ENCODE assay signal across 8 cellular contexts in genomic region chr16:87518430-87518996, GRCh38. TPM values are rescaled to one million over a fixed set of nuclear protein-coding genes. Genes with fewer than 3 reads are reported as not detected.
DNase-seq lines count a peak whose midpoint lies in the region; ATAC-seq and TF ChIP-seq lines count a peak whose summit lies in the region.
"Not testable (repeated sequence)": the region's sequence is repeated elsewhere in the genome, so short reads cannot be mapped to it uniquely, and the experiment has no call there.

No MANE protein-coding gene starts in this region.

- not testable (repeated sequence) for TF ChIP-seq POLR2A in HCT116 (IDR thresholded peaks at IDR 0.05; ENCODE audit: borderline replicate concordance, extremely low read depth, insufficient read depth, insufficient read length)

- BruUV-seq in HCT116 (replicated peaks; lab: Mats Ljungman, UMichigan), result not testable (repeated sequence)

- peak; percentile 52 for DNase-seq in A172 (ENCODE audit: low spot score)
- not testable (repeated sequence) for DNase-seq in HCT116 (ENCODE audit: low read depth, low spot score)
- peak; percentile 33 for DNase-seq in SW480 (ENCODE audit: low spot score)
- peak; percentile 72 for DNase-seq in fibroblast of villous mesenchyme (ENCODE audit: low read depth)
- DNase-seq in left lobe of liver (ENCODE audit: low spot score), result peak; percentile 75
- DNase-seq in occipital lobe (lab: John Stamatoyannopoulos, UW), result peak; percentile 25

- not testable (repeated sequence) for H3K4me2 ChIP-seq in HCT116 (ENCODE audit: low read length)

- CTCF ChIA-PET in HCT116 (lab: Charles Lee), result not testable (repeated sequence)

- RAD21 ChIA-PET in HCT116 (lab: Charles Lee; ENCODE audit: low non-redundant PET in 1 of 2, low total read pairs in 2 of 2, uncharacterized antibody in 2 of 2, unreplicated experiment in 2 of 2), result not testable (repeated sequence)

- not testable (repeated sequence) for H3K36me3 ChIP-seq in HCT116 (ENCODE audit: control insufficient read depth in 1 of 2, insufficient read depth in 2 of 2, low read length in 2 of 2); subcutaneous abdominal adipose tissue (ENCODE audit: control insufficient read depth in 5 of 5, insufficient read depth in 5 of 5, low read length in 5 of 5)

- H4K20me1 ChIP-seq in HCT116 (ENCODE audit: insufficient read depth), result not testable (repeated sequence)

- intact Hi-C loops in HCT116 (cut with micrococcal nuclease), result not testable (repeated sequence)

- H3K27ac ChIP-seq in HCT116 (ENCODE audit: low read depth, low read length), result not testable (repeated sequence)
- H3K27ac ChIP-seq in cingulate gyrus (ENCODE audit: low read depth, low read length) (peak overlapping the region; percentile 80), subcutaneous abdominal adipose tissue (ENCODE audit: low read depth, low read length) (peak overlapping the region; percentile 23)

- H3K4me1 ChIP-seq in HCT116 (ENCODE audit: control insufficient read depth in 1 of 2, insufficient read depth in 2 of 2, low read length in 2 of 2), result not testable (repeated sequence)
- H3K4me1 ChIP-seq in subcutaneous abdominal adipose tissue (ENCODE audit: control insufficient read depth in 5 of 5, insufficient read depth in 5 of 5, low read length in 5 of 5), result peaks cover 0 to 15% (median 11%) of the 10 kb centered on the region in 5 donors

- not testable (repeated sequence) for TF ChIP-seq RAD21 in HCT116 (IDR thresholded peaks at IDR 0.05; ENCODE audit: low read depth)

- H3K9ac ChIP-seq in HCT116 (ENCODE audit: low read length); subcutaneous abdominal adipose tissue (ENCODE audit: low read length in 5 of 5): not testable (repeated sequence)

- not testable (repeated sequence) for H3K79me2 ChIP-seq in HCT116 (ENCODE audit: insufficient read depth, low read length)

- not testable (repeated sequence) for H3K9me3 ChIP-seq in HCT116 (ENCODE audit: control insufficient read depth in 1 of 2, insufficient read depth in 1 of 2, low read depth in 1 of 2, low read length in 2 of 2); subcutaneous abdominal adipose tissue (ENCODE audit: control insufficient read depth in 5 of 5, low read length in 5 of 5)

- H2AFZ ChIP-seq in HCT116 (ENCODE audit: low read depth, low read length, poor library complexity, severe bottlenecking), result not testable (repeated sequence)

- not testable (repeated sequence) for H3K4me3 ChIP-seq in HCT116 (replicated peaks in 1 of 2; ENCODE audit: low read depth in 1 of 2, low read length in 2 of 2); fibroblast of villous mesenchyme (ENCODE audit: low read depth, low read length)
- H3K4me3 ChIP-seq in subcutaneous abdominal adipose tissue (ENCODE audit: low read depth in 1 of 5, low read length in 5 of 5), result peak overlapping the region in 2 of 5 donors; percentile 36 to 39

- H3K27me3 ChIP-seq in HCT116 (ENCODE audit: insufficient read depth, low read length); subcutaneous abdominal adipose tissue (ENCODE audit: control insufficient read depth in 5 of 5, insufficient read depth in 4 of 5, low read length in 5 of 5): not testable (repeated sequence)

- ATAC-seq in HCT116 (peak; percentile 25; the same call in 1 of the 2 replicates), left lobe of liver (peak; percentile 92)

- TF ChIP-seq CTCF in HCT116 (IDR thresholded peaks at IDR 0.05 in 2 of 3, conservative IDR thresholded peaks at IDR 0.05 in 1 of 3; ENCODE audit: borderline replicate concordance in 1 of 3, insufficient read depth in 1 of 3, low read depth in 2 of 3, low read length in 2 of 3); fibroblast of villous mesenchyme (IDR thresholded peaks at IDR 0.05; ENCODE audit: insufficient read depth, low read depth, low read length): not testable (repeated sequence)

- not testable (repeated sequence) for H3K9me2 ChIP-seq in HCT116 (ENCODE audit: insufficient read depth)

- POLR2A ChIA-PET in HCT116 (lab: Charles Lee), result not testable (repeated sequence)

RNA-seq across cellular contexts. Expression of gene ZCCHC14, which starts 25.7 kb away (rescaled TPM):
- total RNA-seq in A172 (2014; rRNA removed; shearing (Covaris generic)), result 7.1 and 8.4 TPM in 2 replicates
- total RNA-seq in HCT116 (2021; ENCODE audit: unreplicated experiment) (37.8 TPM), fibroblast of villous mesenchyme (8.2 and 13.2 TPM in 2 replicates), left lobe of liver (19.3 TPM), occipital lobe (33.2 TPM)
- 19.6 and 21.5 TPM in 2 replicates for polyA plus RNA-seq in HCT116 (2012)
